8 cellular contexts compared by ENCODE assay signal in the genomic region with DNA sequence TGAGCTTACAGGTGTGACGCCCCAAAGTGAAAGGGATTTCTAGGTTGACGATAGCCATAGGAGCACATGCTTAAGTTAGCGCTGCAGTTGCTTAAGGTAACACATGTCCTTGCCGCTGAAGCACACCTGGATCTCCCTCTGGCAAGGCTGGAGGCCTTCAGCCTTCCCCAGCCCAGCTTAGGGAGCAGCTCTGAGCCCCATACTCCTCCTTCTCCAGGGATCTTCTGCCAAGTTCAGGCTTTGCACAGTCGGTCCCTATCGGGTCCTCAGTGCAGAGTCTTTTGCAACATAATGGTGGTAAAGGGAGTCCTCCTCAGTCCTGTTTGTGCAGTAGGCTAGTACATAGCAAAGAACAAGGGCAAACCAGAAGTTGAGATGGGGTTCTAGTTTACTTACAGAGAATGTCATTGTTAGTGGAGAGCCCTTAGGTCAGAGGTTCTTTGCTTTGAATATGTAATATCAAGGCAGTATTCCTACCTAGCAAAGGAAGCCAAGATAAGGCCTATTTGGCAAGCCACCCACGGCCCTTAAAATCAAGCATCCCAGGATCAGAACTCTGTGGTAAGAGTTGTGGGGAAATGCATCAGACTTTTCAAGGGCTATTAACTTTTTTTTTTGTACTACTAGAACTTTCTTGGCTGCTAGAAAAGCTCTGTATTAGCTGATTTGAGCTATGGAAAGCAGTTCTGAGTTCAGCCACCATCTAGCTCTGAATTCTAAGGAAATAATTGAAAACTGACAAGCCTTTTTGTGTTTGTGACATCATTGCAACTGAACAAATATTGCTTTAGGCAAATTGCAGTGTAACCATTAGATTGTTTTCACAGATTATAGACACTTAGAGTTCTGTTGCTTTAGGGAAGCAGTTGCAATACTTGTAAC. TPM values are rescaled to one million over a fixed set of nuclear protein-coding genes. Genes with fewer than 3 reads are reported as not detected.
A peak's percentile ranks its signal among the peaks of the same experiment; 100 is the strongest.
DNase-seq lines count a peak whose midpoint lies in the region; ATAC-seq and TF ChIP-seq lines count a peak whose summit lies in the region.

No MANE protein-coding gene starts in this region.

- peaks cover 10 to 86% (median 64%) of the 10 kb centered on the region in 9 donors for H3K4me1 ChIP-seq in heart right ventricle
- peaks cover 6 to 25% of the 10 kb centered on the region in 2 donors for H3K4me1 ChIP-seq in breast epithelium
- peaks cover 0 to 5% of the 10 kb centered on the region in 2 donors for H3K4me1 ChIP-seq in aorta (ENCODE audit: control insufficient read depth in 1 of 2, insufficient read depth in 2 of 2, low read length in 2 of 2)

- intact Hi-C loops in heart right ventricle (cut with DNase I) = loop anchor here in 7 of 10 donors (2.0 to 5.0 kb wide), 6 partner anchors 38 to 153 kb away; no protein-coding TSS in a partner anchor
- intact Hi-C loops in Right ventricle myocardium inferior (cut with DNase I) = loop anchor here (2.0 to 5.0 kb wide), 3 partner anchors 43 to 198 kb away; partner anchors contain the start of gene CFAP298
- intact Hi-C loops in breast epithelium (cut with DNase I; ENCODE audit: low total_unique reads) = no loop called here
- intact Hi-C loops in aorta (cut with DNase I) = loop anchor here (5.0 to 10.0 kb wide), 4 partner anchors 48 to 153 kb away; no protein-coding TSS in a partner anchor

- H3K36me3 ChIP-seq in heart right ventricle = peaks cover 0 to 21% (median 0%) of the 10 kb centered on the region in 9 donors
- no peaks in the 10 kb centered on the region for H3K36me3 ChIP-seq in breast epithelium
- H3K36me3 ChIP-seq in aorta (ENCODE audit: control insufficient read depth in 1 of 2, insufficient read depth in 2 of 2, low read length in 1 of 2) = peaks cover 0 to 1% of the 10 kb centered on the region in 2 donors

- 45 to 47% methylated on average over 7 of the region's 7 CpGs for WGBS in heart right ventricle, 2 donors
- 39 to 42% methylated on average over 7 of the region's 7 CpGs for WGBS in aorta, 2 donors

- ATAC-seq in heart right ventricle = no peak
- ATAC-seq in Right ventricle myocardium inferior = no peak
- peak; percentile 30 for ATAC-seq in aorta (ENCODE audit: low FRiP score)
- ATAC-seq in HG02759 (IDR thresholded peaks at IDR 0.05; ENCODE audit: unreplicated experiment) = no peak

- H3K4me3 ChIP-seq in heart right ventricle (peak overlapping the region; percentile 58 to 92 (median 78)), breast epithelium (peak overlapping the region; percentile 71 to 94 (median 82)), aorta (ENCODE audit: low read length in 2 of 2) (peak overlapping the region; percentile 67 to 84)

- no peak for TF ChIP-seq POLR2A in breast epithelium (IDR thresholded peaks at IDR 0.05)

- H3K27ac ChIP-seq in heart right ventricle = peak overlapping the region; percentile 95 to 100 (median 99)
- H3K27ac ChIP-seq in breast epithelium = peak overlapping the region; percentile 99
- peak overlapping the region; percentile 95 to 100 for H3K27ac ChIP-seq in aorta (ENCODE audit: low read depth in 1 of 2, low read length in 2 of 2)

- DNase-seq in heart right ventricle (no peak), Right ventricle myocardium inferior (ENCODE audit: missing footprints) (no peak), breast epithelium (ENCODE audit: low spot score in 2 of 2) (no peak), lung microvascular endothelial cell (ENCODE audit: low read depth in 2 of 2) (peak; percentile 36 to 53), aorta (no peak), NCI-H1048 (lab: John Stamatoyannopoulos, UW) (no peak)
- no peak for DNase-seq in activated CD4-positive, CD25-positive, alpha-beta regulatory T cell (lab: John Stamatoyannopoulos, UW)

- TF ChIP-seq CTCF in heart right ventricle (IDR thresholded peaks at IDR 0.05) (no peak), breast epithelium (IDR thresholded peaks at IDR 0.05) (no peak)

- H3K27me3 ChIP-seq in heart right ventricle (no peaks in the 10 kb centered on the region), breast epithelium (no peaks in the 10 kb centered on the region), aorta (ENCODE audit: control insufficient read depth in 1 of 2, insufficient read depth in 2 of 2, low read length in 1 of 2) (no peaks in the 10 kb centered on the region)

- H3K9me3 ChIP-seq in heart right ventricle (no peaks in the 10 kb centered on the region), breast epithelium (no peaks in the 10 kb centered on the region), aorta (ENCODE audit: control insufficient read depth, low read length) (no peaks in the 10 kb centered on the region)

RNA-seq across cellular contexts. Expression of gene EVA1C, which starts 1.4 kb away (rescaled TPM):
- 10 to 100 TPM; 12.1 to 34.9 (median 13.9) TPM for total RNA-seq in heart right ventricle
- polyA plus RNA-seq in heart right ventricle = 10 to 100 TPM; 30.1 to 42.9 TPM
- total RNA-seq in Right ventricle myocardium inferior = 12.8 TPM
- total RNA-seq in breast epithelium = 10 to 100 TPM; 30.2 to 69.8 (median 58.5) TPM
- total RNA-seq in lung microvascular endothelial cell = 13.5 and 13.7 TPM in 2 replicates
- 10 to 100 TPM; 48.6 to 72.6 TPM for total RNA-seq in aorta
- 100 to 1,000 TPM in 1 of 2 donors, 10 to 100 TPM in 1; 40.9 to 105 TPM for polyA plus RNA-seq in aorta

RNA-seq across cellular contexts. Expression of gene URB1, which starts 21.1 kb away (rescaled TPM):
- total RNA-seq in heart right ventricle (10 to 100 TPM in 8 of 10 donors, 1 to 10 TPM in 2; 7.3 to 17.7 (median 13.2) TPM), Right ventricle myocardium inferior (11.6 TPM), breast epithelium (10 to 100 TPM; 12.8 to 22.2 (median 20.6) TPM), lung microvascular endothelial cell (12.6 and 16.5 TPM in 2 replicates), aorta (10 to 100 TPM; 21.2 to 34.2 TPM)
- polyA plus RNA-seq in heart right ventricle (1 to 10 TPM; 4.0 to 4.1 TPM), aorta (1 to 10 TPM; 2.0 to 4.7 TPM)

Comparison
In these comparisons a context has a peak if more than half of its experiments do, and no peak if none do; other contexts are left out.
1. DNase-seq: peak in lung microvascular endothelial cell (2 of 2); none in heart right ventricle (0 of 2), Right ventricle myocardium inferior (single experiment), breast epithelium (0 of 2), aorta (0 of 2), activated CD4-positive, CD25-positive, alpha-beta regulatory T cell (0 of 4) and NCI-H1048 (single experiment).
2. Peak in every context shown above with its lines, with median percentiles within 50 percentile points of each other: H3K27ac ChIP-seq and H3K4me3 ChIP-seq.